Comparison of ENCODE assay signal across 7 cellular contexts in genomic region chr17:81002409-81003361, GRCh38. TPM values are rescaled to one million over a fixed set of nuclear protein-coding genes. Genes with fewer than 3 reads are reported as not detected.
DNase-seq lines count a peak whose midpoint lies in the region; ATAC-seq and TF ChIP-seq lines count a peak whose summit lies in the region.

No MANE protein-coding gene starts in this region.

- peaks cover 5% of the 10 kb centered on the region for H3K36me3 Mint-ChIP-seq in brain

- ATAC-seq in GM19467 (IDR thresholded peaks at IDR 0.05; ENCODE audit: unreplicated experiment): no peak

- H3K4me3 ChIP-seq in mucosa of stomach (ENCODE audit: low read length): no peak overlapping the region

- peak overlapping the region in 4 of 5 experiments; percentile 29 to 88 (median 68) for H3K27ac Mint-ChIP-seq in brain

- DNase-seq in GM13977 (ENCODE audit: low spot score): peak; percentile 43
- DNase-seq in NCI-H2081 treated with DMSO at 0.1 percent for 48 hours (lab: John Stamatoyannopoulos, UW): peak; percentile 43
- no peak for DNase-seq in iPS-NIHi11 (ENCODE audit: low spot score)
- DNase-seq in activated CD4-positive, alpha-beta T cell treated with anti-CD3 and anti-CD28 coated beads, Interleukin-2, amount 50 U/mL, for 48 hours: no peak

- H3K36me3 ChIP-seq in mucosa of stomach (ENCODE audit: control insufficient read depth, insufficient read depth, low read length): no peaks in the 10 kb centered on the region

- peaks cover 10% of the 10 kb centered on the region for H3K27me3 Mint-ChIP-seq in brain

- H3K4me1 ChIP-seq in mucosa of stomach (ENCODE audit: control insufficient read depth, insufficient read depth, low read length): peaks cover 30% of the 10 kb centered on the region

- H3K9ac ChIP-seq in mucosa of stomach (ENCODE audit: low read length): peak overlapping the region; percentile 4

- H3K4me1 Mint-ChIP-seq in brain: peaks cover 32% of the 10 kb centered on the region

- H3K4me3 Mint-ChIP-seq in brain: peak overlapping the region; percentile 57 to 72 (median 69)

- in situ Hi-C loops in GM13977 (cut with MboI; ENCODE audit: low pct_unique_long_range_greater_than_20kb, low sequenced_read_pairs, unreplicated experiment): no loop called here

- TF ChIP-seq CTCF in GM13977 (IDR thresholded peaks at IDR 0.05; ENCODE audit: extremely low read depth, insufficient read depth, missing control alignments) (no peak), brain (conservative IDR thresholded peaks at IDR 0.05) (no peak)

- H3K9me3 ChIP-seq in mucosa of stomach (ENCODE audit: control insufficient read depth, low read length): no peaks in the 10 kb centered on the region

- peaks cover 17% of the 10 kb centered on the region for H3K27me3 ChIP-seq in mucosa of stomach (ENCODE audit: control insufficient read depth, insufficient read depth, low read length)

- peaks cover 0 to 3% (median 0%) of the 10 kb centered on the region in 5 experiments for H3K9me3 Mint-ChIP-seq in brain

RNA-seq across cellular contexts. Expression of gene CHMP6, which starts 11.0 kb away (rescaled TPM):
- polyA plus RNA-seq in brain (ENCODE audit: insufficient read depth, low read depth, low replicate concordance): 35.2 TPM

RNA-seq across cellular contexts. Expression of gene BAIAP2, which starts 32.3 kb away (rescaled TPM):
- polyA plus RNA-seq in brain (ENCODE audit: insufficient read depth, low read depth, low replicate concordance): 87.8 TPM

Comparison
In these comparisons a context has a peak if more than half of its experiments do, and no peak if none do; other contexts are left out.
1. DNase-seq: peak in GM13977 (single experiment) and NCI-H2081 treated with DMSO at 0.1 percent for 48 hours (single experiment); none in iPS-NIHi11 (single experiment) and activated CD4-positive, alpha-beta T cell treated with anti-CD3 and anti-CD28 coated beads, Interleukin-2, amount 50 U/mL, for 48 hours (0 of 2).